18 cellular contexts compared by ENCODE assay signal in the genomic region with DNA sequence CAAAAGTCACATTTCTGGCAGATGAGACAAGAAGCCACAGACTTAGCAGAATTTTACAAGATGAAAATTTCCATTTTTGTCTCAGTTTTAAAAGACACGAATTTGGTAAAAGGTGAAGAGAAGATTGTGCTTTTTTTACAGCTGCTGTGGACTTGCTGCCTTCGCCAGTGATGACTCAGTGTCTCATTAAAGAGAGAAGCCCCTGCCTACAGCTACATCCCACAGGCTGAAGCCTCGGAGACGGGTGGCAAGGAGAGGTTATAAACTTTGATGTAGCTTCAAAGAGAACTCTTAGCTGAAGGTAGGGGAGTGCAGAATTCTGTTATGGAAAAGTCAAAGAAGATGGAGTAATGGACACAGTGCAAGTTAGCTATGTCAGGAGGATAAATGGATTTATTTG.
DNase-seq lines count a peak whose midpoint lies in the region; ATAC-seq and TF ChIP-seq lines count a peak whose summit lies in the region.
"Had no signal": no experiment of that assay in that cellular context is flagged by ENCODE, and none has a peak within 500 bp of the region (broad histone marks: within the 10 kb centered on the region; RNA-seq: fewer than 3 reads in every experiment).

No MANE protein-coding gene starts in this region.

- H2AFZ ChIP-seq in osteoblast (ENCODE audit: low read length), result no peak overlapping the region

- no peaks in the 10 kb centered on the region for H3K79me2 ChIP-seq in osteoblast (ENCODE audit: insufficient read depth, low read length)

- no peaks in the 10 kb centered on the region for H3K27me3 ChIP-seq in osteoblast (ENCODE audit: insufficient read depth, low read length)
- H3K27me3 ChIP-seq in heart left ventricle, result peaks cover 0 to 4% (median 0%) of the 10 kb centered on the region in 9 donors
- H3K27me3 ChIP-seq: Peyer's patch had no signal

- H3K4me1 ChIP-seq in osteoblast (ENCODE audit: insufficient read depth, low read length) (peaks cover 7% of the 10 kb centered on the region), heart left ventricle (no peaks in the 10 kb centered on the region)
- H3K4me1 ChIP-seq: Peyer's patch had no signal

- no peak overlapping the region for H3K4me3 ChIP-seq in osteoblast (ENCODE audit: insufficient read depth, low read length)
- no peak overlapping the region for H3K4me3 ChIP-seq in heart left ventricle
- H3K4me3 ChIP-seq: GM12878, Peyer's patch had no signal

- ATAC-seq in heart left ventricle (no peak), GM18868 (IDR thresholded peaks at IDR 0.05; ENCODE audit: unreplicated experiment) (no peak)
- ATAC-seq: GM12878, HCT116 had no signal

- peak overlapping the region; percentile 13 for H3K4me2 ChIP-seq in osteoblast (ENCODE audit: insufficient read depth, low read length)

- H4K20me1 ChIP-seq in osteoblast (ENCODE audit: insufficient read depth, low read length), result no peaks in the 10 kb centered on the region

- no peak overlapping the region for H3K27ac ChIP-seq in osteoblast (ENCODE audit: low read depth, low read length)
- H3K27ac ChIP-seq in heart left ventricle, result no peak overlapping the region
- H3K27ac ChIP-seq: Peyer's patch had no signal

- no peak for TF ChIP-seq POLR2A in heart left ventricle (IDR thresholded peaks at IDR 0.05)

- no peaks in the 10 kb centered on the region for H3K9me3 ChIP-seq in osteoblast (ENCODE audit: low read depth, low read length)
- no peaks in the 10 kb centered on the region for H3K9me3 ChIP-seq in heart left ventricle
- H3K9me3 ChIP-seq: Peyer's patch had no signal

- TF ChIP-seq CTCF in osteoblast (IDR thresholded peaks at IDR 0.05; ENCODE audit: extremely low read depth, low read depth, low read length) (no peak), heart left ventricle (IDR thresholded peaks at IDR 0.05) (no peak)

- H3K36me3 ChIP-seq in osteoblast (ENCODE audit: insufficient read depth, low read length), result no peaks in the 10 kb centered on the region
- H3K36me3 ChIP-seq in heart left ventricle, result no peaks in the 10 kb centered on the region
- H3K36me3 ChIP-seq: Peyer's patch had no signal

- peak; percentile 21 for DNase-seq in Daoy (ENCODE audit: low read depth)
- peak; percentile 9 for DNase-seq in amniotic epithelial cell (ENCODE audit: low read depth)
- peak; percentile 76 for DNase-seq in islet precursor cell
- no peak for DNase-seq in osteoblast (ENCODE audit: insufficient read length, low spot score, missing footprints)
- no peak for DNase-seq in activated CD4-positive, alpha-beta T cell treated with anti-CD3 and anti-CD28 coated beads for 48 hours
- DNase-seq in heart left ventricle, result no peak
- DNase-seq: KG1, MV-4-11, NCI-H1694, NCI-H2081, NCI-H2171, NCI-H345, NCI-H524 treated with DMSO at 0.1 percent for 48 hours, NCI-H82, Peyer's patch had no signal

- intact Hi-C loops in heart left ventricle (cut with DNase I), result no loop called here

- WGBS in heart left ventricle, 4 donors, result 85 to 90% (median 86%) methylated on average over 4 of the region's 4 CpGs

Comparison
In these comparisons a context has a peak if more than half of its experiments do, and no peak if none do; other contexts are left out.
1. DNase-seq: peak in Daoy (single experiment), amniotic epithelial cell (single experiment) and islet precursor cell (single experiment); none in osteoblast (single experiment), activated CD4-positive, alpha-beta T cell treated with anti-CD3 and anti-CD28 coated beads for 48 hours (single experiment) and heart left ventricle (0 of 5).